11 cellular contexts compared by ENCODE assay signal in the genomic region with DNA sequence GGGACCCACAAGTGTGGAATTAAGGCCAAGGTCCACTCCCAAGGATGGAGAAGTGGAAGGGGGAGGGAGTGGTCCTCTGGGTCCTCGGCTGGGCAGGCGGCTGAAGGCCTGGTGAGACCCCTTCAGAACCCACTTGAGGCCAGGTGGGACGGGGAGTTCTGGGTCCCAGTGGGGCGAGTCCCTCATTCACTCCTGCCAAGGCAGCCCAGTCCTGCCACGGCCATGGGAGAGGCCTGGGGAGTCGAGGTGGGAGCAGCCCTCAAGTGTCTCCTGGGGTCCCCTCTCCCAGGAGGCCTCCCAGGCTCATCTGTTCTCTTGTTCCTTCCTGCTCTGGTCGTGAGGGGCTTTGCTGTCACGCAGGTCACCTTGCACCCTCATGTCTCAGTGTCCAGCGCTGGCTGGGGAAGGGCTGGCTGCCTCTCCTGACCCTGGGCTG. TPM values are rescaled to one million over a fixed set of nuclear protein-coding genes. Genes with fewer than 3 reads are reported as not detected.
DNase-seq lines count a peak whose midpoint lies in the region; ATAC-seq and TF ChIP-seq lines count a peak whose summit lies in the region.
"Had no signal": no experiment of that assay in that cellular context is flagged by ENCODE, and none has a peak within 500 bp of the region (broad histone marks: within the 10 kb centered on the region; RNA-seq: fewer than 3 reads in every experiment).

No MANE protein-coding gene starts in this region.

- H3K27ac Mint-ChIP-seq in CD8-positive, alpha-beta T cell: peak overlapping the region; percentile 93
- H3K27ac Mint-ChIP-seq in activated CD8-positive, alpha-beta T cell treated with anti-CD3 and anti-CD28 coated beads for 36 hours: peak overlapping the region; percentile 95
- H3K27ac Mint-ChIP-seq in memory B cell: peak overlapping the region; percentile 96

- H3K4me2 ChIP-seq in mammary epithelial cell (ENCODE audit: insufficient read depth, low read depth, low read length): no peak overlapping the region

- CTCF ChIA-PET in CD8-positive, alpha-beta T cell (lab: Charles Lee): interaction anchor here (1.0 kb wide), 1 partner anchor 12 kb away, joined by 4 read pairs; no protein-coding TSS in a partner anchor
- CTCF ChIA-PET in activated CD8-positive, alpha-beta T cell treated with anti-CD3 and anti-CD28 coated beads for 36 hours (lab: Charles Lee): interaction anchor here (1.0 to 1.9 kb wide), 3 partner anchors 13 to 24 kb away, joined by 3 to 10 read pairs (median 4); no protein-coding TSS in a partner anchor
- CTCF ChIA-PET in mammary epithelial cell (lab: Charles Lee; ENCODE audit: low non-redundant PET): no interaction called here

- in situ Hi-C loops in mammary epithelial cell (cut with MboI; ENCODE audit: low sequenced_read_pairs in 2 of 2): no loop called here

- BruUV-seq in mammary epithelial cell (replicated peaks; lab: Mats Ljungman, UMichigan): no TSS peak

- H3K4me1 ChIP-seq in CD8-positive, alpha-beta T cell (ENCODE audit: insufficient read depth, low read length): peaks cover 36% of the 10 kb centered on the region
- H3K4me1 ChIP-seq in mammary epithelial cell (ENCODE audit: insufficient read depth, low read length): no peaks in the 10 kb centered on the region
- H3K4me1 ChIP-seq: SJSA1 had no signal

- H3K27ac ChIP-seq in CD8-positive, alpha-beta T cell (ENCODE audit: low read depth, low read length): peak overlapping the region; percentile 36
- H3K27ac ChIP-seq in mammary epithelial cell (ENCODE audit: insufficient read depth, low read depth, low read length): no peak overlapping the region
- H3K27ac ChIP-seq: SJSA1 had no signal

- 80% methylated on average over 7 of the region's 9 CpGs for WGBS in mammary epithelial cell (ENCODE audit: low coverage, missing lambda C conversion rate)

- H4K20me1 ChIP-seq in mammary epithelial cell (ENCODE audit: insufficient read depth, low read length): no peaks in the 10 kb centered on the region

- intact Hi-C loops in CD8-positive, alpha-beta T cell (cut with DNase I, micrococcal nuclease): no loop called here
- intact Hi-C loops in activated CD8-positive, alpha-beta T cell treated with anti-CD3 and anti-CD28 coated beads for 36 hours (cut with micrococcal nuclease): no loop called here
- intact Hi-C loops in mammary epithelial cell (cut with micrococcal nuclease): no loop called here

- ATAC-seq in CD8-positive, alpha-beta T cell: no peak
- ATAC-seq in GM21723 (IDR thresholded peaks at IDR 0.05; ENCODE audit: unreplicated experiment): peak; percentile 4
- no peak for ATAC-seq in activated CD8-positive, alpha-beta T cell treated with anti-CD3 and anti-CD28 coated beads for 36 hours
- no peak for ATAC-seq in memory B cell (ENCODE audit: low read depth)
- ATAC-seq in GM18858 (IDR thresholded peaks at IDR 0.05; ENCODE audit: unreplicated experiment): no peak
- ATAC-seq in HG03469 (IDR thresholded peaks at IDR 0.05; ENCODE audit: unreplicated experiment): no peak

- no peaks in the 10 kb centered on the region for H3K36me3 ChIP-seq in CD8-positive, alpha-beta T cell (ENCODE audit: insufficient read depth, low read length)
- H3K36me3 ChIP-seq in mammary epithelial cell (ENCODE audit: insufficient read depth, low read length): no peaks in the 10 kb centered on the region
- H3K36me3 ChIP-seq: SJSA1 had no signal

- no peak overlapping the region for H2AFZ ChIP-seq in mammary epithelial cell (ENCODE audit: low read depth, low read length)

- H3K79me2 ChIP-seq in mammary epithelial cell (ENCODE audit: insufficient read depth, low read length): no peaks in the 10 kb centered on the region

- no peaks in the 10 kb centered on the region for H3K27me3 Mint-ChIP-seq in CD8-positive, alpha-beta T cell (ENCODE audit: low read depth)
- no peaks in the 10 kb centered on the region for H3K27me3 Mint-ChIP-seq in activated CD8-positive, alpha-beta T cell treated with anti-CD3 and anti-CD28 coated beads for 36 hours
- no peaks in the 10 kb centered on the region for H3K27me3 Mint-ChIP-seq in memory B cell

- TF ChIP-seq CTCF in CD8-positive, alpha-beta T cell (IDR thresholded peaks at IDR 0.05): no peak
- no peak for TF ChIP-seq CTCF in activated CD8-positive, alpha-beta T cell treated with anti-CD3 and anti-CD28 coated beads for 36 hours (IDR thresholded peaks at IDR 0.05)
- no peak for TF ChIP-seq CTCF in mammary epithelial cell (conservative IDR thresholded peaks at IDR 0.05 in 1 of 2, IDR thresholded peaks at IDR 0.05 in 1 of 2; ENCODE audit: extremely low read depth in 1 of 2, insufficient read depth in 1 of 2, low read depth in 1 of 2, low read length in 2 of 2)

- H3K9me3 Mint-ChIP-seq in CD8-positive, alpha-beta T cell: peaks cover 16% of the 10 kb centered on the region
- H3K9me3 Mint-ChIP-seq in activated CD8-positive, alpha-beta T cell treated with anti-CD3 and anti-CD28 coated beads for 36 hours: peaks cover 19% of the 10 kb centered on the region
- H3K9me3 Mint-ChIP-seq in memory B cell: peaks cover 9% of the 10 kb centered on the region

- dilution Hi-C loops in mammary epithelial cell (cut with HindIII; ENCODE audit: low sequenced_read_pairs): no loop called here

- POLR2A ChIA-PET in CD8-positive, alpha-beta T cell (lab: Charles Lee): interaction anchor here (1.5 to 3.0 kb wide), 3 partner anchors 11 to 32 kb away, joined by 5 to 16 read pairs (median 7); no protein-coding TSS in a partner anchor
- POLR2A ChIA-PET in activated CD8-positive, alpha-beta T cell treated with anti-CD3 and anti-CD28 coated beads for 36 hours (lab: Charles Lee): interaction anchor here (0.7 to 3.1 kb wide), 10 partner anchors 8 to 150 kb away, joined by 3 to 18 read pairs (median 4); partner anchors contain the start of gene TNIP2

- H3K4me1 Mint-ChIP-seq in CD8-positive, alpha-beta T cell (ENCODE audit: low read depth): peaks cover 47% of the 10 kb centered on the region
- H3K4me1 Mint-ChIP-seq in activated CD8-positive, alpha-beta T cell treated with anti-CD3 and anti-CD28 coated beads for 36 hours (ENCODE audit: low read depth): peaks cover 50% of the 10 kb centered on the region
- H3K4me1 Mint-ChIP-seq in memory B cell: peaks cover 40% of the 10 kb centered on the region

- H3K4me3 ChIP-seq in CD8-positive, alpha-beta T cell (ENCODE audit: low read depth, low read length): no peak overlapping the region
- H3K4me3 ChIP-seq in mammary epithelial cell (replicated peaks in 1 of 3; ENCODE audit: insufficient read depth in 1 of 3, low read depth in 2 of 3, low read length in 3 of 3): no peak overlapping the region
- H3K4me3 ChIP-seq: SJSA1 had no signal

- peak overlapping the region; percentile 15 for H3K4me3 Mint-ChIP-seq in CD8-positive, alpha-beta T cell
- H3K4me3 Mint-ChIP-seq in activated CD8-positive, alpha-beta T cell treated with anti-CD3 and anti-CD28 coated beads for 36 hours: peak overlapping the region; percentile 24
- peak overlapping the region; percentile 69 for H3K4me3 Mint-ChIP-seq in memory B cell

- H3K9me3 ChIP-seq in CD8-positive, alpha-beta T cell (ENCODE audit: low read length): no peaks in the 10 kb centered on the region
- H3K9me3 ChIP-seq in mammary epithelial cell (replicated peaks; ENCODE audit: insufficient read depth, low read length): peaks cover 1% of the 10 kb centered on the region
- H3K9me3 ChIP-seq: SJSA1 had no signal

- peak in 1 of 7 experiments; percentile 3 for DNase-seq in CD8-positive, alpha-beta T cell
- DNase-seq in activated CD8-positive, alpha-beta T cell treated with anti-CD3 and anti-CD28 coated beads for 36 hours: no peak
- DNase-seq in memory B cell (ENCODE audit: low spot score in 2 of 2) (peak in 1 of 2 donors; percentile 49), mammary epithelial cell (no peak), NCI-H128 (lab: John Stamatoyannopoulos, UW; ENCODE audit: unreplicated experiment) (no peak)
- DNase-seq: dermis blood vessel endothelial cell, DMS53 had no signal

- no peak overlapping the region for H3K9ac ChIP-seq in mammary epithelial cell (ENCODE audit: insufficient read depth, low read length)

- H3K27me3 ChIP-seq in CD8-positive, alpha-beta T cell (ENCODE audit: insufficient read depth, low read length): no peaks in the 10 kb centered on the region
- H3K27me3 ChIP-seq in mammary epithelial cell (ENCODE audit: insufficient read depth, low read length): no peaks in the 10 kb centered on the region
- H3K27me3 ChIP-seq: SJSA1 had no signal

- H3K36me3 Mint-ChIP-seq in CD8-positive, alpha-beta T cell: no peaks in the 10 kb centered on the region
- no peaks in the 10 kb centered on the region for H3K36me3 Mint-ChIP-seq in activated CD8-positive, alpha-beta T cell treated with anti-CD3 and anti-CD28 coated beads for 36 hours (ENCODE audit: low read depth)
- peaks cover 5% of the 10 kb centered on the region for H3K36me3 Mint-ChIP-seq in memory B cell

RNA-seq across cellular contexts. Expression of gene SH3BP2, which starts 6.1 kb away (rescaled TPM):
- total RNA-seq in CD8-positive, alpha-beta T cell: 10 to 100 TPM; 22.4 to 24.8 TPM
- total RNA-seq in activated CD8-positive, alpha-beta T cell treated with anti-CD3 and anti-CD28 coated beads for 36 hours: 10 to 100 TPM; 54.8 to 59.0 TPM
- total RNA-seq in mammary epithelial cell: 10 to 100 TPM; 14.4 to 26.7 TPM
- polyA plus RNA-seq in mammary epithelial cell: 8.4 TPM
- 12.4 TPM for polyA minus RNA-seq in mammary epithelial cell

RNA-seq across cellular contexts. Expression of gene TNIP2, which starts 30.7 kb away (rescaled TPM):
- 10 to 100 TPM; 50.9 to 56.5 TPM for total RNA-seq in CD8-positive, alpha-beta T cell
- 10 to 100 TPM; 46.1 to 48.1 TPM for total RNA-seq in activated CD8-positive, alpha-beta T cell treated with anti-CD3 and anti-CD28 coated beads for 36 hours
- total RNA-seq in mammary epithelial cell: 10 to 100 TPM; 21.8 to 32.5 TPM
- 22.9 TPM for polyA plus RNA-seq in mammary epithelial cell
- 10.9 TPM for polyA minus RNA-seq in mammary epithelial cell

RNA-seq across cellular contexts. Expression of gene ADD1, which starts 56.8 kb away (rescaled TPM):
- total RNA-seq in CD8-positive, alpha-beta T cell: 100 to 1,000 TPM; 129 TPM
- total RNA-seq in activated CD8-positive, alpha-beta T cell treated with anti-CD3 and anti-CD28 coated beads for 36 hours: 100 to 1,000 TPM; 149 to 154 TPM
- total RNA-seq in mammary epithelial cell: 100 to 1,000 TPM; 112 to 167 TPM
- 94.4 TPM for polyA plus RNA-seq in mammary epithelial cell
- polyA minus RNA-seq in mammary epithelial cell: 232 TPM

Comparison
In these comparisons a context has a peak if more than half of its experiments do, and no peak if none do; other contexts are left out.
1. H3K4me3 Mint-ChIP-seq: peak in every context shown above with its lines; median percentile 69 in memory B cell; 24 in activated CD8-positive, alpha-beta T cell treated with anti-CD3 and anti-CD28 coated beads for 36 hours; 15 in CD8-positive, alpha-beta T cell.